ENCODE assay signal across 24 cellular contexts in genomic region chr13:51147732-51148131, GRCh38. TPM values are rescaled to one million over a fixed set of nuclear protein-coding genes. Genes with fewer than 3 reads are reported as not detected.
"Had no signal": no experiment of that assay in that cellular context is flagged by ENCODE, and none has a peak within 500 bp of the region (broad histone marks: within the 10 kb centered on the region; RNA-seq: fewer than 3 reads in every experiment).

No MANE protein-coding gene starts in this region.

- H3K79me2 ChIP-seq: hepatocyte had no signal

- H3K36me3 ChIP-seq: cardiac muscle cell, left lung, stomach, thoracic aorta had no signal

- H3K4me1 ChIP-seq: left lung, psoas muscle, stomach had no signal

- H3K4me1 Mint-ChIP-seq: activated naive CD8-positive, alpha-beta T cell treated with anti-CD3 and anti-CD28 coated beads for 36 hours had no signal

- H3K27me3 ChIP-seq: cardiac muscle cell, left lung had no signal

- H3K4me3 ChIP-seq: cardiac muscle cell, hepatocyte, left lung, psoas muscle, stomach, thoracic aorta had no signal

- H3K36me3 Mint-ChIP-seq: activated naive CD8-positive, alpha-beta T cell treated with anti-CD3 and anti-CD28 coated beads for 36 hours had no signal

- H3K4me2 ChIP-seq: hepatocyte had no signal

- H3K4me3 Mint-ChIP-seq: activated naive CD8-positive, alpha-beta T cell treated with anti-CD3 and anti-CD28 coated beads for 36 hours; effector memory CD8-positive, alpha-beta T cell had no signal

- H3K9me3 ChIP-seq: psoas muscle, thoracic aorta had no signal

- H3K9me3 Mint-ChIP-seq: effector memory CD8-positive, alpha-beta T cell had no signal

- H3K27ac ChIP-seq: cardiac muscle cell, epithelial cell of prostate, hepatocyte, psoas muscle, stomach, thoracic aorta had no signal

- DNase-seq: activated CD4-positive, alpha-beta T cell treated with anti-CD3 and anti-CD28 coated beads, Interleukin-2, amount 50 U/mL, for 4 hours; activated CD4-positive, CD25-positive, alpha-beta regulatory T cell treated with anti-CD3 and anti-CD28 coated beads, Interleukin-2, amount 50 U/mL, for 72 hours; activated naive CD8-positive, alpha-beta T cell treated with anti-CD3 and anti-CD28 coated beads for 36 hours; amniotic stem cell; effector memory CD8-positive, alpha-beta T cell; foreskin fibroblast; kidney; left lung; psoas muscle; right cardiac atrium; stimulated activated CD4-positive, alpha-beta T cell treated with anti-CD3 and anti-CD28 coated beads, Interleukin-15, amount 100 ng/mL, for 24 hours; stimulated activated CD4-positive, alpha-beta T cell treated with anti-CD3 and anti-CD28 coated beads, Interleukin-2, amount 100 ng/mL, for 48 hours; stomach; T1000 had no signal

- H3K27ac Mint-ChIP-seq: activated naive CD8-positive, alpha-beta T cell treated with anti-CD3 and anti-CD28 coated beads for 36 hours; effector memory CD8-positive, alpha-beta T cell had no signal

- H2AFZ ChIP-seq: hepatocyte had no signal

RNA-seq across cellular contexts. Expression of gene C13orf42, which starts 36.7 kb away (rescaled TPM):
- total RNA-seq: activated naive CD8-positive, alpha-beta T cell treated with anti-CD3 and anti-CD28 coated beads for 36 hours; cardiac muscle cell; dermis blood vessel endothelial cell; hepatocyte; kidney; mononuclear cell; osteocyte; psoas muscle; right cardiac atrium; skeletal muscle tissue; stomach; thoracic aorta; ureter had no signal
- polyA plus RNA-seq: cardiac muscle cell, hepatocyte, neural cell, psoas muscle, right cardiac atrium, stomach had no signal
